1 cellular context compared by ENCODE assay signal in the genomic region with DNA sequence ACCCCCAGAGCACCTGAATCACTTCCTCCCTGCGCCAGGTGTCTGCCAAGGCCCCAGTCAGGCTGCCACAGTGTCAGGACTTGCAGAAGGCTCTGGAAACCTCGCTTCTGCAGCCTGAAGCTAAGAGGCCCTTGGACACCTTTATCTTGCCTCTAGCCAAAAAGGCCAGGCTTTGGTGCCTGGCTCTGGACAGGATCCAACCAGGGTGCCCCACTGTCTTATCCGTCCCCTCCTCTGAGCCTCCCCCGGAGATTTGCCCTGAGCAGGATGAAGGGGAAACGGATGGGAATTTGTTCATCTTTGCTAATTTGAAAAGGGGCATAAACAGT.
TF ChIP-seq lines count a peak whose summit lies in the region.

No MANE protein-coding gene starts in this region.

TF ChIP-seq in HCT116, 20 proteins besides CTCF, POLR2A, EP300 and RAD21 (continued from another document):
- TF ChIP-seq, protein P1, sequence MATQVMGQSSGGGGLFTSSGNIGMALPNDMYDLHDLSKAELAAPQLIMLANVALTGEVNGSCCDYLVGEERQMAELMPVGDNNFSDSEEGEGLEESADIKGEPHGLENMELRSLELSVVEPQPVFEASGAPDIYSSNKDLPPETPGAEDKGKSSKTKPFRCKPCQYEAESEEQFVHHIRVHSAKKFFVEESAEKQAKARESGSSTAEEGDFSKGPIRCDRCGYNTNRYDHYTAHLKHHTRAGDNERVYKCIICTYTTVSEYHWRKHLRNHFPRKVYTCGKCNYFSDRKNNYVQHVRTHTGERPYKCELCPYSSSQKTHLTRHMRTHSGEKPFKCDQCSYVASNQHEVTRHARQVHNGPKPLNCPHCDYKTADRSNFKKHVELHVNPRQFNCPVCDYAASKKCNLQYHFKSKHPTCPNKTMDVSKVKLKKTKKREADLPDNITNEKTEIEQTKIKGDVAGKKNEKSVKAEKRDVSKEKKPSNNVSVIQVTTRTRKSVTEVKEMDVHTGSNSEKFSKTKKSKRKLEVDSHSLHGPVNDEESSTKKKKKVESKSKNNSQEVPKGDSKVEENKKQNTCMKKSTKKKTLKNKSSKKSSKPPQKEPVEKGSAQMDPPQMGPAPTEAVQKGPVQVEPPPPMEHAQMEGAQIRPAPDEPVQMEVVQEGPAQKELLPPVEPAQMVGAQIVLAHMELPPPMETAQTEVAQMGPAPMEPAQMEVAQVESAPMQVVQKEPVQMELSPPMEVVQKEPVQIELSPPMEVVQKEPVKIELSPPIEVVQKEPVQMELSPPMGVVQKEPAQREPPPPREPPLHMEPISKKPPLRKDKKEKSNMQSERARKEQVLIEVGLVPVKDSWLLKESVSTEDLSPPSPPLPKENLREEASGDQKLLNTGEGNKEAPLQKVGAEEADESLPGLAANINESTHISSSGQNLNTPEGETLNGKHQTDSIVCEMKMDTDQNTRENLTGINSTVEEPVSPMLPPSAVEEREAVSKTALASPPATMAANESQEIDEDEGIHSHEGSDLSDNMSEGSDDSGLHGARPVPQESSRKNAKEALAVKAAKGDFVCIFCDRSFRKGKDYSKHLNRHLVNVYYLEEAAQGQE (IDR thresholded peaks at IDR 0.05; ENCODE audit: low read depth), result no peak
- TF ChIP-seq TCF7L2 (IDR thresholded peaks at IDR 0.05; ENCODE audit: borderline replicate concordance, extremely low read depth, insufficient read depth, insufficient read length) (no peak), FOSL1 (IDR thresholded peaks at IDR 0.05; ENCODE audit: low read depth) (no peak), JUND (IDR thresholded peaks at IDR 0.05) (peak; percentile 50; the same call in 1 of the 2 replicates), ELF1 (IDR thresholded peaks at IDR 0.05; ENCODE audit: borderline replicate concordance, low read depth) (no peak)
